1 cellular context compared by ENCODE assay signal in the genomic region with DNA sequence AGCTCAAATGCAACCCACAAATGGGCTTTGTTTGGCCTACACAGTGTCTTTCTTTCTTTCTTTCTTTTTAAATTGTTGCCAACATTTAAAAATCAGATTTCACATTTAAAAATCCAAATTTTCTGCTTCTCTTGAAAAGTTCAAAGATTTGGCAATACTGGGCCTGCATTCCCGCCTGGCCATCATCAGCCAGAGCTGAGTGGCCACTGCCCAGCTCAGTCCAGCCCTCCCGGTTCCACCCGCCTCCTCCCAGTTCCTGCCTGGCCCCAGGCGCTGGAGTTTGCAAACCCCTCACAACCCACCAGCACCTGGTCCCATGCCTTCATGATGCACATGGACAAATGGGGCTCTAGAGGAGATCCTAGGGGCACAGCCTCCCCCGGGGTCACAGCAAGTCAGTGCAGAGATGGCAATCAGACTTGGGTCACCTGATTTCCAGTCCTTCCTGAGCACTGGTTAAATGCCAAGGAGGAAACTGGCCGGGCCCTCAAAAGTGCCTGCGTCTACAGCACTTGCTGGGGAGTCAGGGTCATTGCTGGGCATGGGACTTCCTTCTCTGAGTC.
TF ChIP-seq lines count a peak whose summit lies in the region.

No MANE protein-coding gene starts in this region.

TF ChIP-seq in H1, 55 proteins besides CTCF, POLR2A, EP300 and RAD21:
- no peak for TF ChIP-seq GTF2F1 (IDR thresholded peaks at IDR 0.05; ENCODE audit: borderline replicate concordance, low read depth, low read length)
- no peak for TF ChIP-seq KDM4A (IDR thresholded peaks at IDR 0.05; ENCODE audit: low read depth, low read length, severe bottlenecking)
- TF ChIP-seq SIX5 (IDR thresholded peaks at IDR 0.05; ENCODE audit: low read depth, low read length) = no peak
- no peak for TF ChIP-seq CHD1 (IDR thresholded peaks at IDR 0.05; ENCODE audit: low read depth, low read length)
- no peak for TF ChIP-seq GABPA (IDR thresholded peaks at IDR 0.05; ENCODE audit: borderline replicate concordance, insufficient read depth, low read length)
- TF ChIP-seq SP1 (IDR thresholded peaks at IDR 0.05; ENCODE audit: low read depth, low read length) = no peak
- TF ChIP-seq, protein P1, sequence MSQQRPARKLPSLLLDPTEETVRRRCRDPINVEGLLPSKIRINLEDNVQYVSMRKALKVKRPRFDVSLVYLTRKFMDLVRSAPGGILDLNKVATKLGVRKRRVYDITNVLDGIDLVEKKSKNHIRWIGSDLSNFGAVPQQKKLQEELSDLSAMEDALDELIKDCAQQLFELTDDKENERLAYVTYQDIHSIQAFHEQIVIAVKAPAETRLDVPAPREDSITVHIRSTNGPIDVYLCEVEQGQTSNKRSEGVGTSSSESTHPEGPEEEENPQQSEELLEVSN (IDR thresholded peaks at IDR 0.05) = no peak
- no peak for TF ChIP-seq RBBP5 (IDR thresholded peaks at IDR 0.05; ENCODE audit: borderline replicate concordance, low read depth, low read length)
- no peak for TF ChIP-seq KDM5A (IDR thresholded peaks at IDR 0.05; ENCODE audit: low read length)
TF ChIP-seq in H1: peak in this region for 0.
